7 cellular contexts compared by ENCODE assay signal in genomic region chr16:67538666-67539101, GRCh38. TPM values are rescaled to one million over a fixed set of nuclear protein-coding genes. Genes with fewer than 3 reads are reported as not detected.
DNase-seq lines count a peak whose midpoint lies in the region; ATAC-seq, FAIRE-seq and TF ChIP-seq lines count a peak whose summit lies in the region.
"Had no signal": no experiment of that assay in that cellular context is flagged by ENCODE, and none has a peak within 500 bp of the region (broad histone marks: within the 10 kb centered on the region; RNA-seq: fewer than 3 reads in every experiment).

No MANE protein-coding gene starts in this region.

- FAIRE-seq in H54 (lab: Jason Lieb, UNC) = no peak
- FAIRE-seq: TTC549 had no signal

- CTCF ChIA-PET in CD8-positive, alpha-beta T cell (lab: Charles Lee) = interaction anchor here (3.7 to 7.5 kb wide), 3 partner anchors 8 to 106 kb away, joined by 23 to 47 read pairs (median 34); partner anchors contain the start of gene CARMIL2

- no peaks in the 10 kb centered on the region for H3K27me3 ChIP-seq in CD8-positive, alpha-beta T cell (ENCODE audit: insufficient read depth, low read length)
- no peaks in the 10 kb centered on the region for H3K27me3 ChIP-seq in BE2C

- no peak for ATAC-seq in CD8-positive, alpha-beta T cell

- DNase-seq in CD8-positive, alpha-beta T cell = no peak
- DNase-seq in activated naive CD8-positive, alpha-beta T cell treated with anti-CD3 and anti-CD28 coated beads for 36 hours = no peak
- DNase-seq in mesothelial cell of epicardium (ENCODE audit: low spot score in 2 of 2, unreplicated experiment in 2 of 2) (no peak), H54 (ENCODE audit: insufficient read length, low spot score) (no peak), BE2C (no peak), pons (ENCODE audit: low spot score) (no peak)

- peaks cover 25% of the 10 kb centered on the region for H3K4me1 ChIP-seq in CD8-positive, alpha-beta T cell (ENCODE audit: insufficient read depth, low read length)
- peaks cover 4% of the 10 kb centered on the region; the same call in 1 of the 2 replicates for H3K4me1 ChIP-seq in BE2C

- TF ChIP-seq CTCF in CD8-positive, alpha-beta T cell (IDR thresholded peaks at IDR 0.05) = no peak
- no peak for TF ChIP-seq CTCF in mesothelial cell of epicardium (IDR thresholded peaks at IDR 0.05; ENCODE audit: unreplicated experiment)
- TF ChIP-seq CTCF in BE2C (IDR thresholded peaks at IDR 0.05; ENCODE audit: low read depth, low read length) = no peak

- intact Hi-C loops in CD8-positive, alpha-beta T cell (cut with DNase I, micrococcal nuclease) = loop anchor here in 1 of 2 experiments (2.0 to 5.0 kb wide), 2 partner anchors 106 to 179 kb away; partner anchors contain the start of genes CARMIL2 and GFOD2

- H3K36me3 Mint-ChIP-seq in CD8-positive, alpha-beta T cell = peaks cover 16% of the 10 kb centered on the region
- peaks cover 18% of the 10 kb centered on the region for H3K36me3 Mint-ChIP-seq in activated naive CD8-positive, alpha-beta T cell treated with anti-CD3 and anti-CD28 coated beads for 36 hours
- peaks cover 12% of the 10 kb centered on the region for H3K36me3 Mint-ChIP-seq in mesothelial cell of epicardium

- peak overlapping the region; percentile 78 for H3K4me3 Mint-ChIP-seq in CD8-positive, alpha-beta T cell
- peak overlapping the region; percentile 65 for H3K4me3 Mint-ChIP-seq in activated naive CD8-positive, alpha-beta T cell treated with anti-CD3 and anti-CD28 coated beads for 36 hours
- H3K4me3 Mint-ChIP-seq in mesothelial cell of epicardium = peak overlapping the region; percentile 67

- no peaks in the 10 kb centered on the region for H3K36me3 ChIP-seq in CD8-positive, alpha-beta T cell (ENCODE audit: insufficient read depth, low read length)
- H3K36me3 ChIP-seq in BE2C = peaks cover 20% of the 10 kb centered on the region

- no peak for TF ChIP-seq POLR2A in H54 (IDR thresholded peaks at IDR 0.05; ENCODE audit: low read depth, low read length)

- H3K27ac Mint-ChIP-seq in CD8-positive, alpha-beta T cell = peak overlapping the region; percentile 74
- peak overlapping the region; percentile 28 for H3K27ac Mint-ChIP-seq in activated naive CD8-positive, alpha-beta T cell treated with anti-CD3 and anti-CD28 coated beads for 36 hours
- H3K27ac Mint-ChIP-seq in mesothelial cell of epicardium = no peak overlapping the region

- POLR2A ChIA-PET in CD8-positive, alpha-beta T cell (lab: Charles Lee) = interaction anchor here (1.4 to 2.9 kb wide), 5 partner anchors 9 to 106 kb away, joined by 6 to 15 read pairs (median 6); partner anchors contain the start of genes ATP6V0D1 and CARMIL2

- no peaks in the 10 kb centered on the region for H3K27me3 Mint-ChIP-seq in CD8-positive, alpha-beta T cell (ENCODE audit: low read depth)
- peaks cover 11% of the 10 kb centered on the region for H3K27me3 Mint-ChIP-seq in activated naive CD8-positive, alpha-beta T cell treated with anti-CD3 and anti-CD28 coated beads for 36 hours
- H3K27me3 Mint-ChIP-seq in mesothelial cell of epicardium (ENCODE audit: low read depth) = no peaks in the 10 kb centered on the region

- no peaks in the 10 kb centered on the region for H3K9me3 ChIP-seq in CD8-positive, alpha-beta T cell (ENCODE audit: low read length)
- no peaks in the 10 kb centered on the region; the same call in 1 of the 2 replicates for H3K9me3 ChIP-seq in BE2C

- no peak overlapping the region for H3K27ac ChIP-seq in CD8-positive, alpha-beta T cell (ENCODE audit: low read depth, low read length)

- H3K4me1 Mint-ChIP-seq in CD8-positive, alpha-beta T cell (ENCODE audit: low read depth) = peaks cover 41% of the 10 kb centered on the region
- peaks cover 34% of the 10 kb centered on the region for H3K4me1 Mint-ChIP-seq in activated naive CD8-positive, alpha-beta T cell treated with anti-CD3 and anti-CD28 coated beads for 36 hours
- H3K4me1 Mint-ChIP-seq in mesothelial cell of epicardium = peaks cover 22% of the 10 kb centered on the region

- no peaks in the 10 kb centered on the region for H3K9me3 Mint-ChIP-seq in CD8-positive, alpha-beta T cell
- no peaks in the 10 kb centered on the region for H3K9me3 Mint-ChIP-seq in activated naive CD8-positive, alpha-beta T cell treated with anti-CD3 and anti-CD28 coated beads for 36 hours
- no peaks in the 10 kb centered on the region for H3K9me3 Mint-ChIP-seq in mesothelial cell of epicardium

- H3K4me3 ChIP-seq in CD8-positive, alpha-beta T cell (ENCODE audit: low read depth, low read length) = peak overlapping the region; percentile 83
- H3K4me3 ChIP-seq in BE2C (ENCODE audit: low read depth, low read length) = no peak overlapping the region

RNA-seq across cellular contexts. Expression of gene RIPOR1, which starts 10.1 kb away (rescaled TPM):
- 10 to 100 TPM; 17.4 to 23.4 TPM for total RNA-seq in CD8-positive, alpha-beta T cell
- total RNA-seq in activated naive CD8-positive, alpha-beta T cell treated with anti-CD3 and anti-CD28 coated beads for 36 hours = 10 to 100 TPM; 13.9 to 14.0 TPM
- 55.9 to 69.2 TPM (median 58.9 TPM) in 3 replicates for total RNA-seq in mesothelial cell of epicardium
- 68.5 TPM for polyA plus RNA-seq in BE2C (2012; ENCODE audit: insufficient read depth, insufficient read length, low read depth)

RNA-seq across cellular contexts. Expression of gene CTCF, which starts 23.6 kb away (rescaled TPM):
- total RNA-seq in CD8-positive, alpha-beta T cell = 10 to 100 TPM; 42.1 to 45.4 TPM
- 10 to 100 TPM; 55.8 to 55.9 TPM for total RNA-seq in activated naive CD8-positive, alpha-beta T cell treated with anti-CD3 and anti-CD28 coated beads for 36 hours
- 58.0 to 61.4 TPM (median 60.5 TPM) in 3 replicates for total RNA-seq in mesothelial cell of epicardium
- 76.9 TPM for polyA plus RNA-seq in BE2C (2012; ENCODE audit: insufficient read depth, insufficient read length, low read depth)

RNA-seq across cellular contexts. Expression of gene AGRP, which starts 55.3 kb away (rescaled TPM):
- not detected for total RNA-seq in CD8-positive, alpha-beta T cell
- under 1 TPM in 1 of 2 experiments, not detected in 1; 0.40 TPM for total RNA-seq in activated naive CD8-positive, alpha-beta T cell treated with anti-CD3 and anti-CD28 coated beads for 36 hours
- total RNA-seq in mesothelial cell of epicardium = not detected in 3 replicates
- polyA plus RNA-seq in BE2C (2012; ENCODE audit: insufficient read depth, insufficient read length, low read depth) = 2.0 TPM

RNA-seq across cellular contexts. Expression of gene ATP6V0D1, which starts 57.7 kb away (rescaled TPM):
- total RNA-seq in CD8-positive, alpha-beta T cell = 10 to 100 TPM; 56.3 to 62.0 TPM
- total RNA-seq in activated naive CD8-positive, alpha-beta T cell treated with anti-CD3 and anti-CD28 coated beads for 36 hours = 10 to 100 TPM; 33.0 to 33.6 TPM
- total RNA-seq in mesothelial cell of epicardium = 50.9 to 53.7 TPM (median 53.2 TPM) in 3 replicates
- 180 TPM for polyA plus RNA-seq in BE2C (2012; ENCODE audit: insufficient read depth, insufficient read length, low read depth)
